1 cellular context compared by ENCODE assay signal in genomic region chr1:56540467-56540866, GRCh38.
TF ChIP-seq lines count a peak whose summit lies in the region.

No MANE protein-coding gene starts in this region.

TF ChIP-seq in GM23338, 12 proteins besides CTCF, POLR2A, EP300 and RAD21:
- TF ChIP-seq ZNF462 (CRISPR knock-in tag; IDR thresholded peaks at IDR 0.05) (no peak), ZNF114 (CRISPR knock-in tag; IDR thresholded peaks at IDR 0.05) (no peak), NANOG (IDR thresholded peaks at IDR 0.05; ENCODE audit: borderline replicate concordance) (no peak), EZH2phosphoT487 (IDR thresholded peaks at IDR 0.05; ENCODE audit: unreplicated experiment) (no peak), ZNF331 (CRISPR knock-in tag; IDR thresholded peaks at IDR 0.05; ENCODE audit: low read depth) (no peak), EZH2 (IDR thresholded peaks at IDR 0.05; ENCODE audit: low read depth, unreplicated experiment) (no peak), POLR2AphosphoS5 (IDR thresholded peaks at IDR 0.05; ENCODE audit: low read depth) (no peak), STAT1 (IDR thresholded peaks at IDR 0.05; ENCODE audit: unreplicated experiment) (no peak), CREB1 (CRISPR knock-in tag; IDR thresholded peaks at IDR 0.05; ENCODE audit: low read depth) (no peak), JUNB (IDR thresholded peaks at IDR 0.05; ENCODE audit: unreplicated experiment) (no peak)
- TF ChIP-seq, protein P1, sequence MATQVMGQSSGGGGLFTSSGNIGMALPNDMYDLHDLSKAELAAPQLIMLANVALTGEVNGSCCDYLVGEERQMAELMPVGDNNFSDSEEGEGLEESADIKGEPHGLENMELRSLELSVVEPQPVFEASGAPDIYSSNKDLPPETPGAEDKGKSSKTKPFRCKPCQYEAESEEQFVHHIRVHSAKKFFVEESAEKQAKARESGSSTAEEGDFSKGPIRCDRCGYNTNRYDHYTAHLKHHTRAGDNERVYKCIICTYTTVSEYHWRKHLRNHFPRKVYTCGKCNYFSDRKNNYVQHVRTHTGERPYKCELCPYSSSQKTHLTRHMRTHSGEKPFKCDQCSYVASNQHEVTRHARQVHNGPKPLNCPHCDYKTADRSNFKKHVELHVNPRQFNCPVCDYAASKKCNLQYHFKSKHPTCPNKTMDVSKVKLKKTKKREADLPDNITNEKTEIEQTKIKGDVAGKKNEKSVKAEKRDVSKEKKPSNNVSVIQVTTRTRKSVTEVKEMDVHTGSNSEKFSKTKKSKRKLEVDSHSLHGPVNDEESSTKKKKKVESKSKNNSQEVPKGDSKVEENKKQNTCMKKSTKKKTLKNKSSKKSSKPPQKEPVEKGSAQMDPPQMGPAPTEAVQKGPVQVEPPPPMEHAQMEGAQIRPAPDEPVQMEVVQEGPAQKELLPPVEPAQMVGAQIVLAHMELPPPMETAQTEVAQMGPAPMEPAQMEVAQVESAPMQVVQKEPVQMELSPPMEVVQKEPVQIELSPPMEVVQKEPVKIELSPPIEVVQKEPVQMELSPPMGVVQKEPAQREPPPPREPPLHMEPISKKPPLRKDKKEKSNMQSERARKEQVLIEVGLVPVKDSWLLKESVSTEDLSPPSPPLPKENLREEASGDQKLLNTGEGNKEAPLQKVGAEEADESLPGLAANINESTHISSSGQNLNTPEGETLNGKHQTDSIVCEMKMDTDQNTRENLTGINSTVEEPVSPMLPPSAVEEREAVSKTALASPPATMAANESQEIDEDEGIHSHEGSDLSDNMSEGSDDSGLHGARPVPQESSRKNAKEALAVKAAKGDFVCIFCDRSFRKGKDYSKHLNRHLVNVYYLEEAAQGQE (IDR thresholded peaks at IDR 0.05; ENCODE audit: unreplicated experiment) = no peak
- TF ChIP-seq, protein P2, sequence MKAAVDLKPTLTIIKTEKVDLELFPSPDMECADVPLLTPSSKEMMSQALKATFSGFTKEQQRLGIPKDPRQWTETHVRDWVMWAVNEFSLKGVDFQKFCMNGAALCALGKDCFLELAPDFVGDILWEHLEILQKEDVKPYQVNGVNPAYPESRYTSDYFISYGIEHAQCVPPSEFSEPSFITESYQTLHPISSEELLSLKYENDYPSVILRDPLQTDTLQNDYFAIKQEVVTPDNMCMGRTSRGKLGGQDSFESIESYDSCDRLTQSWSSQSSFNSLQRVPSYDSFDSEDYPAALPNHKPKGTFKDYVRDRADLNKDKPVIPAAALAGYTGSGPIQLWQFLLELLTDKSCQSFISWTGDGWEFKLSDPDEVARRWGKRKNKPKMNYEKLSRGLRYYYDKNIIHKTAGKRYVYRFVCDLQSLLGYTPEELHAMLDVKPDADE (IDR thresholded peaks at IDR 0.05) = no peak
